25 cellular contexts compared by ENCODE assay signal in the genomic region with DNA sequence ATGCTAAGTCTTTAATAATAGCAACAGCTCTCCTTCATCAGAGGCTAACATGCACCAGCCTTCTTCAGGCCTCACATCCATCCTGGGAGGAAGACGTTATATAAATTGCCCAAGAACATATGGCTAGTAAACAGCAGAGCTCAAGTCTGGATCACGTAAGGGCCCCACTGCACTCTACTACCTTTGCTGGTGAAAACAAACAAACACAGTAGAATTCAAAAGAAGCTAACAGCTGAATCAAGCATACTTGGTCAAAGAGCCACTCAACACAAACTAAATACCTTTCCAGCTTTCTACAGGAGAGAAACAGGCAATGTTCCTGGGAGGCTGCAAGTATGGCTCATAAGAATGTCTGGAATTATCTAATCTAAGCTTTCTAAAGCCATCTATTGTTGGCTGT.
"Had no signal": no experiment of that assay in that cellular context is flagged by ENCODE, and none has a peak within 500 bp of the region (broad histone marks: within the 10 kb centered on the region; RNA-seq: fewer than 3 reads in every experiment).

No MANE protein-coding gene starts in this region.

- H3K4me1 Mint-ChIP-seq: activated CD4-positive, alpha-beta memory T cell treated with anti-CD3 and anti-CD28 coated beads, Interleukin-2, amount 10 ng/mL, durations not matched to agents 7 days and 5 days; activated CD4-positive, alpha-beta T cell treated with anti-CD3 and anti-CD28 coated beads for 36 hours; activated naive CD8-positive, alpha-beta T cell treated with anti-CD3 and anti-CD28 coated beads, Interleukin-2, amount 10 ng/mL, durations not matched to agents 7 days and 5 days had no signal

- H3K36me3 Mint-ChIP-seq: activated naive CD8-positive, alpha-beta T cell treated with anti-CD3 and anti-CD28 coated beads, Interleukin-2, amount 10 ng/mL, durations not matched to agents 7 days and 5 days had no signal

- DNase-seq: activated CD4-positive, alpha-beta memory T cell treated with anti-CD3 and anti-CD28 coated beads, Interleukin-2, amount 10 ng/mL, durations not matched to agents 7 days and 5 days; activated CD4-positive, alpha-beta T cell treated with anti-CD3 and anti-CD28 coated beads for 36 hours; activated CD4-positive, alpha-beta T cell treated with anti-CD3 and anti-CD28 coated beads, Interleukin-2, amount 50 U/mL, for 1 hour; activated naive CD4-positive, alpha-beta T cell treated with anti-CD3 and anti-CD28 coated beads, Interleukin-2, amount 50 U/mL, for 16 hours; activated naive CD8-positive, alpha-beta T cell treated with anti-CD3 and anti-CD28 coated beads, Interleukin-2, amount 10 ng/mL, durations not matched to agents 7 days and 5 days; activated T-cell treated with anti-CD3 and anti-CD28 coated beads for 4 hours; activated T-cell treated with anti-CD3 and anti-CD28 coated beads, Interleukin-2, amount 50 U/mL, for 48 hours; adrenal gland; aorta; Karpas-422; MM.1S; NCI-H1105 treated with DMSO at 0.1 percent for 48 hours; NCI-H1930; NCI-H345; NCI-H524; Peyer's patch; Right ventricle myocardium superior; SJCRH30; SK-N-SH; T-helper 1 cell; WERI-Rb-1 had no signal

- H3K9me3 ChIP-seq: adrenal gland, Peyer's patch, SJCRH30, SK-N-SH had no signal

- H3K27me3 Mint-ChIP-seq: activated CD4-positive, alpha-beta memory T cell treated with anti-CD3 and anti-CD28 coated beads, Interleukin-2, amount 10 ng/mL, durations not matched to agents 7 days and 5 days; activated naive CD8-positive, alpha-beta T cell treated with anti-CD3 and anti-CD28 coated beads, Interleukin-2, amount 10 ng/mL, durations not matched to agents 7 days and 5 days had no signal

- H3K36me3 ChIP-seq: WERI-Rb-1 had no signal

- H3K9me3 Mint-ChIP-seq: activated T-helper 2 cell treated with anti-CD3 and anti-CD28 coated beads, Interferon-gamma antibody, Interleukin-2, Interleukin-4, amounts not matched to agents 10 μg/mL and 5 μg/mL and 100 μg/mL, durations not matched to agents 14 hours and 24 hours and 36 hours had no signal

- H3K4me3 ChIP-seq: adrenal gland, K562, Peyer's patch, SJCRH30 had no signal

- FAIRE-seq: K562 had no signal

- H3K4me1 ChIP-seq: adrenal gland, Peyer's patch, SJCRH30 had no signal

- H3K4me3 Mint-ChIP-seq: activated CD4-positive, alpha-beta memory T cell treated with anti-CD3 and anti-CD28 coated beads, Interleukin-2, amount 10 ng/mL, durations not matched to agents 7 days and 5 days; activated CD4-positive, alpha-beta T cell treated with anti-CD3 and anti-CD28 coated beads for 36 hours; activated naive CD8-positive, alpha-beta T cell treated with anti-CD3 and anti-CD28 coated beads, Interleukin-2, amount 10 ng/mL, durations not matched to agents 7 days and 5 days; brain had no signal

- H3K27ac Mint-ChIP-seq: activated CD4-positive, alpha-beta memory T cell treated with anti-CD3 and anti-CD28 coated beads, Interleukin-2, amount 10 ng/mL, durations not matched to agents 7 days and 5 days; activated CD4-positive, alpha-beta T cell treated with anti-CD3 and anti-CD28 coated beads for 36 hours; activated naive CD8-positive, alpha-beta T cell treated with anti-CD3 and anti-CD28 coated beads, Interleukin-2, amount 10 ng/mL, durations not matched to agents 7 days and 5 days; activated T-helper 2 cell treated with anti-CD3 and anti-CD28 coated beads, Interferon-gamma antibody, Interleukin-2, Interleukin-4, amounts not matched to agents 10 μg/mL and 5 μg/mL and 100 μg/mL, durations not matched to agents 14 hours and 24 hours and 36 hours had no signal

- H3K27ac ChIP-seq: adrenal gland, Peyer's patch, RWPE1, SJCRH30, WERI-Rb-1 had no signal

- H3K27me3 ChIP-seq: adrenal gland, Peyer's patch, SJCRH30 had no signal

- ATAC-seq: activated CD4-positive, alpha-beta T cell treated with anti-CD3 and anti-CD28 coated beads for 36 hours; K562 had no signal
